ENCODE assay signal across 14 cellular contexts in the genomic region with DNA sequence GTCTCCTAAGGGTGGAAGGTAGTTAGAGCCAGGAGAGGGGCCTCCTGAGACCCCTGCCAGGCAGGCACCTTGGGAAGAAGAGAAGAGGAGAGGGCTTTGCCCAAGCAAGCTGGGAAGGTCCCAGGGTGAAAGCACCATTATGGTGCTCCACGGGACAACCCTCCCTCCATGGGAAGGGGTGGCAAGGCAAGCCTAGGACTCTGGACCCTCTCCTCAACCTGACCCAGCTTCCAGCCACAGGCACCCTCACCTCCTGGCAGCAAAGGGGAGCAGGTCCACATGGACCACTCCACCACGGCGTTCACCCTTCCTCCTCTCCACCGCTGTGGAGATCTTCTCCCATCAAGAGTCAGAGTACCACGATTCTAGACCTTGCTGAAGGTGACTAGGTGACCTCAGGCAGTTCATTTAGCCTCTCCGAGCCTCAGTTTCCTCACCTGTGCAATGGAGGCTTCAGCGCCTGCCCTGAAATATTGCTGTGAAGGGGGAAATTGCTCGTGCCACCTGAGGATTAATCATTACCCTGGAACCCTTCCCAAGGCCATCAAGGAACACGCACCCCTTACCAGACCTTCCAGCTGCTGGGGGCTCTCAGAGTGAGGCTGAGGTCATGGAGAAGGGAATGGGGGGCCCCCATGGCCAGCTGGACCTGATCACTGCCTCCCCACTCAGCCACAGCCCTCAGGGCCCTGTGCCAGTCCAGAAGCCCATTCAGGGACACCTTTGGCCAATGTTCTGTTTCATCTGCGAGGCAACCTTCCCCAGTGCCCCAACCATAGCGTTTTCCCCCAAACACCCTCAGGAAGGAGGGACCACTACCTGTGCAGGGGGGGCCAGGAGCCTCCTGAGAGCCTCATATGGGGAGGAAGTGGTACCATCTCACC. TPM values are rescaled to one million over a fixed set of nuclear protein-coding genes. Genes with fewer than 3 reads are reported as not detected.
A peak's percentile ranks its signal among the peaks of the same experiment; 100 is the strongest.
DNase-seq lines count a peak whose midpoint lies in the region; TF ChIP-seq lines count a peak whose summit lies in the region.
"Had no signal": no experiment of that assay in that cellular context is flagged by ENCODE, and none has a peak within 500 bp of the region (broad histone marks: within the 10 kb centered on the region; RNA-seq: fewer than 3 reads in every experiment).

No MANE protein-coding gene starts in this region.

- peak overlapping the region; percentile 42 for H3K4me3 Mint-ChIP-seq in glutamatergic neuron (ENCODE audit: unreplicated experiment)

- H3K9me3 Mint-ChIP-seq in glutamatergic neuron (ENCODE audit: unreplicated experiment) = peaks cover 10% of the 10 kb centered on the region
- H3K9me3 Mint-ChIP-seq: CD4-positive, alpha-beta memory T cell; immature natural killer cell; naive thymus-derived CD8-positive, alpha-beta T cell had no signal

- H3K36me3 Mint-ChIP-seq in glutamatergic neuron (ENCODE audit: unreplicated experiment) = no peaks in the 10 kb centered on the region
- H3K36me3 Mint-ChIP-seq: CD4-positive, alpha-beta memory T cell; immature natural killer cell had no signal

- H3K27ac Mint-ChIP-seq in glutamatergic neuron (ENCODE audit: unreplicated experiment) = no peak overlapping the region
- H3K27ac Mint-ChIP-seq: CD4-positive, alpha-beta memory T cell; immature natural killer cell; naive thymus-derived CD8-positive, alpha-beta T cell had no signal

- H3K4me1 Mint-ChIP-seq in glutamatergic neuron (ENCODE audit: low read depth, unreplicated experiment) = peaks cover 17% of the 10 kb centered on the region

- H3K27me3 Mint-ChIP-seq in glutamatergic neuron (ENCODE audit: unreplicated experiment) = peaks cover 10% of the 10 kb centered on the region

- no peak for TF ChIP-seq CTCF in glutamatergic neuron (IDR thresholded peaks at IDR 0.05; ENCODE audit: partially characterized antibody, unreplicated experiment)

- peak; percentile 50 for DNase-seq in activated effector memory CD4-positive, alpha-beta T cell treated with anti-CD3 and anti-CD28 coated beads, Interleukin-2, amount 50 U/mL, for 16 hours
- DNase-seq in activated effector memory CD4-positive, alpha-beta T cell treated with Interleukin-2 at 50 U/mL for 16 hours = no peak
- DNase-seq in NCI-H69 (lab: John Stamatoyannopoulos, UW) (peak; percentile 16), glutamatergic neuron (no peak), retina (peak; percentile 13), nucleus accumbens (lab: John Stamatoyannopoulos, UW) (no peak), NOMO-1 treated with dmso at 0.1 percent for 144 hours (lab: John Stamatoyannopoulos, UW; ENCODE audit: unreplicated experiment) (no peak), RPMI8226 (no peak)
- DNase-seq: CD4-positive, alpha-beta memory T cell; immature natural killer cell; mammary epithelial cell; MG63; NCI-H1694 had no signal

RNA-seq across cellular contexts. Expression of a gene that starts 1.6 kb away (rescaled TPM):
- 4.8 TPM for total RNA-seq in glutamatergic neuron (ENCODE audit: unreplicated experiment)

Comparison
In these comparisons a context has a peak if more than half of its experiments do, and no peak if none do; other contexts are left out.
1. DNase-seq: peak in activated effector memory CD4-positive, alpha-beta T cell treated with anti-CD3 and anti-CD28 coated beads, Interleukin-2, amount 50 U/mL, for 16 hours (single experiment), NCI-H69 (single experiment) and retina (single experiment); none in activated effector memory CD4-positive, alpha-beta T cell treated with Interleukin-2 at 50 U/mL for 16 hours (single experiment), glutamatergic neuron (single experiment), nucleus accumbens (0 of 56), NOMO-1 treated with dmso at 0.1 percent for 144 hours (single experiment) and RPMI8226 (single experiment).